8 cellular contexts compared by ENCODE assay signal in the genomic region with DNA sequence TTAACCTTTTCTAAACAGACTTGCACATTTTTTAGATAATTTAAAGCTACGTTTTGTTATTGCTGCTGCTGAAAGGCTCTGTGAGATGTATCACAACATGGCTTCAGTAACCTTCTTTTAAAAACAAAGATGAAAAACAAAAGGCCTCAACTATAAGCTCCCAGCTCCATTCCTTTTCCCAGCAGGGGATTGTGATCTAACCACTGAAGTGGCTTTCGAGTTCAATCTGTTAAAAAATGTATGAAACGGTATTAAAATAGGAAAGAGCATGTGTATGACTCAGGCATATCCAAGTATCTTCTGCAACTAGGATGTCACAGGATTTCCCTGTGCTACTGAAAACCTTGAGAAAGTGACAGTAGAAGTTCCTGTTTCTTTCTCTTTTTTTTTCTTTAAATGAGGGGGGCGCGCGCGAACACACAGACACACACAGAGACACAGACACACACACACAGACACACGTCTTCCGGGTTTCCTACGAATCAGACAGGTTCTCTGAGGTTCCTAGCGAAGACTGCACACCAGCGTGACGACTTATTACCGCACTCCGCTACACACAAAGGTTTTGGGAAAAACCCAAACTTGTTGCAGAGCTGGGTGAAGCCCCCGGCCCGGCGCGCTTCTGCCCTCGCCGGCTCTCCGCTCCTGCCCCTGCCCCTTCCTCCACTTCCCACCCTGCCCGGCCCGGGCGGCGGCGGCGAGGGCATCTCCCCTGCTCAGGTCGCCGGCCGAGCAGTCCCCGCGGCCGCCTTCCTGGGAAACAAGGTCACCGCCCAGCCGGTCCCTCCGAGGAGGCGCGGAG.
DNase-seq lines count a peak whose midpoint lies in the region; ATAC-seq and TF ChIP-seq lines count a peak whose summit lies in the region.

No MANE protein-coding gene starts in this region.

- no peak for TF ChIP-seq EP300 in esophagus muscularis mucosa (IDR thresholded peaks at IDR 0.05)

- H3K9me3 Mint-ChIP-seq in naive thymus-derived CD4-positive, alpha-beta T cell = peaks cover 0 to 6% (median 0%) of the 10 kb centered on the region in 11 donors
- H3K9me3 Mint-ChIP-seq in stimulated activated naive B cell treated with anti-CD40 and anti-IgM and Interleukin-4, amounts not matched to agents 10 μg/mL and 1 μg/mL and 100 μg/mL, for 72 hours = no peaks in the 10 kb centered on the region

- H3K9me3 ChIP-seq in esophagus muscularis mucosa = no peaks in the 10 kb centered on the region
- H3K9me3 ChIP-seq in naive thymus-derived CD4-positive, alpha-beta T cell (ENCODE audit: control insufficient read depth in 2 of 3, low read length in 3 of 3) = no peaks in the 10 kb centered on the region

- CTCF ChIA-PET in naive thymus-derived CD4-positive, alpha-beta T cell (lab: Charles Lee) = interaction anchor here (1.0 to 1.1 kb wide), 5 partner anchors 22 to 82 kb away, joined by 3 to 5 read pairs (median 4); no protein-coding TSS in a partner anchor

- DNase-seq in activated CD8-positive, alpha-beta memory T cell treated with anti-CD3 and anti-CD28 coated beads for 1 hour (ENCODE audit: extremely low read depth in 1 of 2, low read depth in 1 of 2) = peak; percentile 43 to 49
- no peak for DNase-seq in activated CD8-positive, alpha-beta memory T cell treated with anti-CD3 and anti-CD28 coated beads for 24 hours
- peak; percentile 88 for DNase-seq in NOMO-1 treated with dmso at 0.1 percent for 144 hours (lab: John Stamatoyannopoulos, UW; ENCODE audit: unreplicated experiment)
- DNase-seq in activated T-cell treated with anti-CD3 and anti-CD28 coated beads for 48 hours (ENCODE audit: low read depth) = peak; percentile 54
- DNase-seq in esophagus muscularis mucosa (ENCODE audit: extremely low spot score) = peak; percentile 93
- peak; percentile 60 to 95 (median 85) for DNase-seq in naive thymus-derived CD4-positive, alpha-beta T cell
- DNase-seq in stimulated activated naive B cell treated with anti-CD40 and anti-IgM and Interleukin-4, amounts not matched to agents 10 μg/mL and 1 μg/mL and 100 μg/mL, for 72 hours = peak; percentile 78

- H3K4me3 ChIP-seq in esophagus muscularis mucosa = peak overlapping the region; percentile 94 to 100 (median 98)
- peak overlapping the region; percentile 57 for H3K4me3 ChIP-seq in naive thymus-derived CD4-positive, alpha-beta T cell (ENCODE audit: low read length)

- peaks cover 37 to 89% (median 80%) of the 10 kb centered on the region in 7 donors for H3K4me1 Mint-ChIP-seq in naive thymus-derived CD4-positive, alpha-beta T cell
- peaks cover 43 to 80% of the 10 kb centered on the region in 2 donors for H3K4me1 Mint-ChIP-seq in stimulated activated naive B cell treated with anti-CD40 and anti-IgM and Interleukin-4, amounts not matched to agents 10 μg/mL and 1 μg/mL and 100 μg/mL, for 72 hours

- no peaks in the 10 kb centered on the region for H3K36me3 ChIP-seq in esophagus muscularis mucosa
- no peaks in the 10 kb centered on the region for H3K36me3 ChIP-seq in naive thymus-derived CD4-positive, alpha-beta T cell (ENCODE audit: control insufficient read depth in 2 of 3, insufficient read depth in 3 of 3, low read length in 3 of 3)

- POLR2A ChIA-PET in naive thymus-derived CD4-positive, alpha-beta T cell (lab: Charles Lee) = interaction anchor here (0.6 to 5.9 kb wide), 21 partner anchors 8 to 1910 kb away, joined by 3 to 57 read pairs (median 3); no protein-coding TSS in a partner anchor

- TF ChIP-seq CTCF in esophagus muscularis mucosa (IDR thresholded peaks at IDR 0.05) = no peak

- H3K4me1 ChIP-seq in esophagus muscularis mucosa = peaks cover 69 to 79% (median 74%) of the 10 kb centered on the region in 4 donors
- H3K4me1 ChIP-seq in naive thymus-derived CD4-positive, alpha-beta T cell (ENCODE audit: control insufficient read depth in 2 of 2, insufficient read depth in 2 of 2, low read length in 2 of 2) = peaks cover 54 to 64% of the 10 kb centered on the region in 2 donors

- peaks cover 0 to 28% (median 0%) of the 10 kb centered on the region in 5 donors for H3K36me3 Mint-ChIP-seq in naive thymus-derived CD4-positive, alpha-beta T cell
- H3K36me3 Mint-ChIP-seq in stimulated activated naive B cell treated with anti-CD40 and anti-IgM and Interleukin-4, amounts not matched to agents 10 μg/mL and 1 μg/mL and 100 μg/mL, for 72 hours = no peaks in the 10 kb centered on the region

- H3K27ac Mint-ChIP-seq in naive thymus-derived CD4-positive, alpha-beta T cell = peak overlapping the region; percentile 90 to 99 (median 95)
- H3K27ac Mint-ChIP-seq in stimulated activated naive B cell treated with anti-CD40 and anti-IgM and Interleukin-4, amounts not matched to agents 10 μg/mL and 1 μg/mL and 100 μg/mL, for 72 hours = peak overlapping the region; percentile 84

- peak overlapping the region; percentile 87 to 99 (median 92) for H3K4me3 Mint-ChIP-seq in naive thymus-derived CD4-positive, alpha-beta T cell
- H3K4me3 Mint-ChIP-seq in stimulated activated naive B cell treated with anti-CD40 and anti-IgM and Interleukin-4, amounts not matched to agents 10 μg/mL and 1 μg/mL and 100 μg/mL, for 72 hours = peak overlapping the region; percentile 74 to 83

- intact Hi-C loops in esophagus muscularis mucosa (cut with DNase I) = loop anchor here (5.0 kb wide), 1 partner anchor 86 kb away; a partner anchor contains a TSS
- intact Hi-C loops in naive thymus-derived CD4-positive, alpha-beta T cell (cut with micrococcal nuclease) = loop anchor here (1.0 to 5.0 kb wide), 20 partner anchors 11 to 901 kb away; a partner anchor contains a TSS

- no peak for TF ChIP-seq POLR2A in esophagus muscularis mucosa (IDR thresholded peaks at IDR 0.05; ENCODE audit: low read depth)

- H3K27me3 Mint-ChIP-seq in naive thymus-derived CD4-positive, alpha-beta T cell = peaks cover 0 to 4% (median 0%) of the 10 kb centered on the region in 5 donors
- H3K27me3 Mint-ChIP-seq in stimulated activated naive B cell treated with anti-CD40 and anti-IgM and Interleukin-4, amounts not matched to agents 10 μg/mL and 1 μg/mL and 100 μg/mL, for 72 hours = peaks cover 0 to 6% of the 10 kb centered on the region in 2 donors

- H3K27me3 ChIP-seq in esophagus muscularis mucosa = no peaks in the 10 kb centered on the region
- no peaks in the 10 kb centered on the region for H3K27me3 ChIP-seq in naive thymus-derived CD4-positive, alpha-beta T cell (ENCODE audit: control insufficient read depth in 2 of 2, insufficient read depth in 2 of 2, low read length in 2 of 2)

- peak; percentile 55 for ATAC-seq in HG03108 (IDR thresholded peaks at IDR 0.05; ENCODE audit: unreplicated experiment)
- ATAC-seq in naive thymus-derived CD4-positive, alpha-beta T cell = peak; percentile 92
- peak; percentile 77 to 82 for ATAC-seq in stimulated activated naive B cell treated with anti-CD40 and anti-IgM and Interleukin-4, amounts not matched to agents 10 μg/mL and 1 μg/mL and 100 μg/mL, for 72 hours (replicated peaks)

- H3K27ac ChIP-seq in esophagus muscularis mucosa (replicated peaks in 1 of 4) = peak overlapping the region; percentile 96 to 99 (median 98)
- H3K27ac ChIP-seq in naive thymus-derived CD4-positive, alpha-beta T cell (ENCODE audit: low read depth, low read length) = peak overlapping the region; percentile 99

- under 1% methylated on average over 15 of the region's 39 CpGs for WGBS in esophagus muscularis mucosa
